In genomic region chr9:84592918-84593317, GRCh38 we compare ENCODE assay signal across 25 cellular contexts.
"Had no signal": no experiment of that assay in that cellular context is flagged by ENCODE, and none has a peak within 500 bp of the region (broad histone marks: within the 10 kb centered on the region; RNA-seq: fewer than 3 reads in every experiment).

No MANE protein-coding gene starts in this region.

- H3K9me3 Mint-ChIP-seq: nephron progenitor cell, neural progenitor cell had no signal

- DNase-seq: hypothalamus; islet precursor cell; left colon; left lung; lower lobe of right lung; mammary epithelial cell; mesenchymal stem cell; naive thymus-derived CD8-positive, alpha-beta T cell; nephron progenitor cell; occipital lobe; retina; right cardiac atrium; stimulated activated CD4-positive, alpha-beta T cell treated with anti-CD3 and anti-CD28 coated beads, Interleukin-12 subunit alpha, Interleukin-12 subunit beta, amount 100 ng/mL, for 4 hours; stimulated activated CD4-positive, alpha-beta T cell treated with anti-CD3 and anti-CD28 coated beads, Interleukin-15, amount 100 ng/mL, for 24 hours; stimulated activated CD4-positive, alpha-beta T cell treated with anti-CD3 and anti-CD28 coated beads, Interleukin-2, amount 100 ng/mL, for 24 hours; stimulated activated CD4-positive, alpha-beta T cell treated with anti-CD3 and anti-CD28 coated beads, Interleukin-4, amount 100 ng/mL, for 1 hour; stimulated activated naive B cell treated with anti-CD40 and anti-IgM and Interleukin-4, amounts not matched to agents 10 μg/mL and 1 μg/mL and 100 μg/mL, for 72 hours; stimulated activated naive CD8-positive, alpha-beta T cell treated with anti-CD3 and anti-CD28 coated beads, Interleukin-15, Interleukin-2, amounts not matched to agents 100 U/mL and 50 U/mL, for 24 hours; stomach; testis; thyroid gland; transverse colon; upper lobe of left lung had no signal

- H3K4me3 Mint-ChIP-seq: naive thymus-derived CD8-positive, alpha-beta T cell; nephron progenitor cell; neural progenitor cell; stimulated activated naive B cell treated with anti-CD40 and anti-IgM and Interleukin-4, amounts not matched to agents 10 μg/mL and 1 μg/mL and 100 μg/mL, for 72 hours had no signal

- H3K36me3 Mint-ChIP-seq: naive thymus-derived CD8-positive, alpha-beta T cell; neural progenitor cell; stimulated activated naive B cell treated with anti-CD40 and anti-IgM and Interleukin-4, amounts not matched to agents 10 μg/mL and 1 μg/mL and 100 μg/mL, for 72 hours had no signal

- ATAC-seq: left colon; left lung; lower lobe of right lung; naive thymus-derived CD8-positive, alpha-beta T cell; right cardiac atrium; sciatic nerve; stimulated activated naive B cell treated with anti-CD40 and anti-IgM and Interleukin-4, amounts not matched to agents 10 μg/mL and 1 μg/mL and 100 μg/mL, for 72 hours; stimulated activated naive CD8-positive, alpha-beta T cell treated with anti-CD3 and anti-CD28 coated beads, Interleukin-15, Interleukin-2, amounts not matched to agents 100 U/mL and 50 U/mL, for 24 hours had no signal

- H3K27ac Mint-ChIP-seq: naive thymus-derived CD8-positive, alpha-beta T cell; nephron progenitor cell; neural progenitor cell; stimulated activated naive B cell treated with anti-CD40 and anti-IgM and Interleukin-4, amounts not matched to agents 10 μg/mL and 1 μg/mL and 100 μg/mL, for 72 hours had no signal

- H3K27me3 Mint-ChIP-seq: stimulated activated naive B cell treated with anti-CD40 and anti-IgM and Interleukin-4, amounts not matched to agents 10 μg/mL and 1 μg/mL and 100 μg/mL, for 72 hours had no signal

- H3K4me1 Mint-ChIP-seq: nephron progenitor cell, neural progenitor cell had no signal
